8 cellular contexts compared by ENCODE assay signal in the genomic region with DNA sequence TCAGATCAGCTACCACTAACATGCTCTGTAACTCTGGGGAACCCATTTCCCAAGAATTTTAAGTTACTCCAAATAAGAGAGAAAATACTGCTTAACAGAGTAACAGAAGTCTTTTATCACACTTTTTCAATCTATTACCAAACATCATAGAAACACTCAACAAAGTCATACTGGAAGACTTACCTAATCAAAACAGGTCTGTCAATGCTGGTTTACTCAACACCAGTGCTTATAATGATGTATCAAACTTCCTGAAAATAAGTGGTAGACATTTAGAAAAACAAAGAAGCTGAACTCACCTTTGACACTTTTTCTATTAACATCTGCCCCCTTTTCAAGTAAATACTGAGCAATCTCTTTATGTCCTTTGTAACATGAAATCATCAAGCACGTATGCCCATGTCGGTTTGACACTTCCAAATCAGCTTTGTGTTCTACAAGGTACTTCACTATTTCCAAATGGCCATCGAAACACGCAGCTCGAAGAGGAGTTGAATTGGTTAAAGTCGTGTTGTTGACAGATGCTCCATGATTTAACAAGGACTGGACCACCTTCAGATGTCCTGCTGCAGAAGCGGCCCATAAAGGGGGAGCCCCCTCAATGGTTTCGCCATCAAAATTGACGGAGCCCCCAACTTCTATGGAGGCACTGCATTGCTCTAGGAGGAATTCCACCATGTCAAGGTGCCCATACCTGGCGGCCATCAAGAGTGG. TPM values are rescaled to one million over a fixed set of nuclear protein-coding genes. Genes with fewer than 3 reads are reported as not detected.
DNase-seq lines count a peak whose midpoint lies in the region; ATAC-seq and TF ChIP-seq lines count a peak whose summit lies in the region.

No MANE protein-coding gene starts in this region.

- intact Hi-C loops in A673 (cut with micrococcal nuclease; ENCODE audit: unreplicated experiment) = loop anchor here (10.0 kb wide), 1 partner anchor 292 kb away; no protein-coding TSS in a partner anchor

- CTCF ChIA-PET in A673 (lab: Charles Lee) = no interaction called here

- no peak for TF ChIP-seq CTCF in A673 (conservative IDR thresholded peaks at IDR 0.05; ENCODE audit: low read depth, low read length)
- no peak for TF ChIP-seq CTCF in HFFc6 (IDR thresholded peaks at IDR 0.05)
- TF ChIP-seq CTCF in brain (conservative IDR thresholded peaks at IDR 0.05) = no peak
- no peak for TF ChIP-seq CTCF in mesothelial cell of epicardium (IDR thresholded peaks at IDR 0.05; ENCODE audit: unreplicated experiment)

- no peaks in the 10 kb centered on the region for H3K27me3 ChIP-seq in A673 (replicated peaks; ENCODE audit: insufficient read depth, low read depth, low read length, poor library complexity)

- peaks cover 10% of the 10 kb centered on the region for H3K9me3 ChIP-seq in A673 (ENCODE audit: low read depth, low read length, poor library complexity, severe bottlenecking)

- H3K9me3 Mint-ChIP-seq in HFFc6 (peaks cover 8% of the 10 kb centered on the region), brain (peaks cover 4 to 43% (median 23%) of the 10 kb centered on the region in 5 experiments), mesothelial cell of epicardium (no peaks in the 10 kb centered on the region)

- peak overlapping the region; percentile 99 for H3K4me3 Mint-ChIP-seq in HFFc6
- peak overlapping the region; percentile 92 to 100 (median 98) for H3K4me3 Mint-ChIP-seq in brain
- peak overlapping the region; percentile 96 for H3K4me3 Mint-ChIP-seq in mesothelial cell of epicardium

- H3K36me3 Mint-ChIP-seq in HFFc6 (ENCODE audit: low read depth) (peaks cover 68% of the 10 kb centered on the region), brain (peaks cover 62% of the 10 kb centered on the region), mesothelial cell of epicardium (peaks cover 26% of the 10 kb centered on the region)

- peaks cover 2% of the 10 kb centered on the region; the same call in 1 of the 2 replicates for H3K27me3 Mint-ChIP-seq in HFFc6 (ENCODE audit: insufficient read depth)
- peaks cover 36% of the 10 kb centered on the region for H3K27me3 Mint-ChIP-seq in brain
- no peaks in the 10 kb centered on the region for H3K27me3 Mint-ChIP-seq in mesothelial cell of epicardium (ENCODE audit: low read depth)

- no peak overlapping the region for H3K27ac ChIP-seq in A673 (ENCODE audit: low read depth, low read length, poor library complexity, severe bottlenecking)

- POLR2A ChIA-PET in A673 (lab: Charles Lee; ENCODE audit: low non-redundant PET) = interaction anchor here (0.9 kb wide), 1 partner anchor 247 kb away, joined by 3 read pairs; a partner anchor contains a TSS

- H3K4me1 Mint-ChIP-seq in HFFc6 (ENCODE audit: low read depth) (peaks cover 60% of the 10 kb centered on the region), brain (peaks cover 37% of the 10 kb centered on the region), mesothelial cell of epicardium (peaks cover 46% of the 10 kb centered on the region)

- no peak for ATAC-seq in GM21526 (IDR thresholded peaks at IDR 0.05; ENCODE audit: low FRiP score, unreplicated experiment)
- no peak for ATAC-seq in GM18870 (IDR thresholded peaks at IDR 0.05; ENCODE audit: unreplicated experiment)

- BruUV-seq in A673 (replicated peaks; lab: Mats Ljungman, UMichigan) = no TSS peak

- H3K4me3 ChIP-seq in A673 (ENCODE audit: low read depth, low read length, poor library complexity, severe bottlenecking) = peak overlapping the region; percentile 92

- peaks cover 3% of the 10 kb centered on the region for H3K4me1 ChIP-seq in A673 (ENCODE audit: insufficient read depth, low read length, poor library complexity, severe bottlenecking)

- H3K27ac Mint-ChIP-seq in HFFc6 = peak overlapping the region; percentile 96
- H3K27ac Mint-ChIP-seq in brain = peak overlapping the region; percentile 99 to 100 (median 99)
- peak overlapping the region; percentile 99 for H3K27ac Mint-ChIP-seq in mesothelial cell of epicardium

- peaks cover 32% of the 10 kb centered on the region for H3K36me3 ChIP-seq in A673 (ENCODE audit: insufficient read depth, low read length, poor library complexity, severe bottlenecking)

- DNase-seq in A673 (ENCODE audit: low spot score) (no peak), HFFc6 (no peak), mesothelial cell of epicardium (ENCODE audit: low spot score in 2 of 2, unreplicated experiment in 2 of 2) (no peak), HPDE6-E6E7 (ENCODE audit: extremely low spot score) (no peak), NCI-H2107 treated with DMSO at 0.1 percent for 48 hours (lab: John Stamatoyannopoulos, UW; ENCODE audit: unreplicated experiment) (no peak)

RNA-seq across cellular contexts. Expression of a gene that starts 1.8 kb away (rescaled TPM):
- total RNA-seq in A673 (2021) = 13.7 and 15.0 TPM in 2 replicates
- 10 to 100 TPM; 12.1 to 15.9 (median 14.9) TPM for total RNA-seq in HFFc6 (2021; fragmentation: NEBNext Ultra II Directional; extraction: Animal tissue kit (Norgen Biotek cat#: 25700))
- 4.4 TPM for polyA plus RNA-seq in brain (ENCODE audit: insufficient read depth, low read depth, low replicate concordance)
- 15.2 to 15.9 TPM (median 15.5 TPM) in 3 replicates for total RNA-seq in mesothelial cell of epicardium

RNA-seq across cellular contexts. Expression of a gene that starts 59.5 kb away (rescaled TPM):
- total RNA-seq in A673 (2021) (0.32 and 1.3 TPM in 2 replicates), mesothelial cell of epicardium (1.6 to 2.1 TPM (median 1.6 TPM) in 3 replicates)
- total RNA-seq in HFFc6 (2021; fragmentation: NEBNext Ultra II Directional; extraction: Animal tissue kit (Norgen Biotek cat#: 25700)) = 10 to 100 TPM in 4 of 6 experiments, 1 to 10 TPM in 2; 8.3 to 15.9 (median 13.1) TPM
- polyA plus RNA-seq in brain (ENCODE audit: insufficient read depth, low read depth, low replicate concordance) = not detected
